In genomic region chr5:90529234-90529938, GRCh38 we compare ENCODE assay signal across 8 cellular contexts. TPM values are rescaled to one million over a fixed set of nuclear protein-coding genes. Genes with fewer than 3 reads are reported as not detected.
DNase-seq lines count a peak whose midpoint lies in the region; ATAC-seq and TF ChIP-seq lines count a peak whose summit lies in the region.

LYSMD3 (minus strand) TSS chr5:90529584; CDS start chr5:90525289, 4,295 bp downstream.

- H3K4me3 ChIP-seq in KMS-11 (IDR thresholded peaks at IDR 0.05; ENCODE audit: insufficient read depth, low read depth, low read length): peak within 1 kb of the TSS; percentile 52
- peak within 1 kb of the TSS; percentile 89 for H3K4me3 ChIP-seq in naive thymus-derived CD4-positive, alpha-beta T cell (ENCODE audit: low read length)

- CTCF ChIA-PET in naive thymus-derived CD4-positive, alpha-beta T cell (lab: Charles Lee): interaction anchor here (0.7 to 2.2 kb wide), 12 partner anchors 12 to 1802 kb away, joined by 3 to 19 read pairs (median 6); partner anchors contain the start of genes CETN3, MBLAC2 and POLR3G

- H3K27ac Mint-ChIP-seq in activated T-helper 1 cell treated with anti-CD3 and anti-CD28 coated beads, Interleukin-12 subunit alpha, Interleukin-12 subunit beta, Interleukin-2, Interleukin-4 antibody, amounts not matched to agents 30 ng/mL and 10 ng/mL and 1 ng/mL, durations not matched to agents 14 hours and 24 hours and 36 hours: peak within 1 kb of the TSS; percentile 98
- H3K27ac Mint-ChIP-seq in naive thymus-derived CD4-positive, alpha-beta T cell: peak within 1 kb of the TSS; percentile 94 to 100 (median 99)
- H3K27ac Mint-ChIP-seq in stimulated activated naive B cell treated with anti-CD40 and anti-IgM and Interleukin-4, amounts not matched to agents 10 μg/mL and 1 μg/mL and 100 μg/mL, for 72 hours: peak within 1 kb of the TSS; percentile 96

- H3K9ac ChIP-seq in KMS-11: peak within 1 kb of the TSS; percentile 86

- H3K9me3 ChIP-seq in naive thymus-derived CD4-positive, alpha-beta T cell (ENCODE audit: control insufficient read depth in 2 of 3, low read length in 3 of 3): no peaks in the 10 kb centered on the region

- peaks cover 13% of the 10 kb centered on the region for H3K36me3 Mint-ChIP-seq in activated T-helper 1 cell treated with anti-CD3 and anti-CD28 coated beads, Interleukin-12 subunit alpha, Interleukin-12 subunit beta, Interleukin-2, Interleukin-4 antibody, amounts not matched to agents 30 ng/mL and 10 ng/mL and 1 ng/mL, durations not matched to agents 14 hours and 24 hours and 36 hours (ENCODE audit: low read depth)
- H3K36me3 Mint-ChIP-seq in naive thymus-derived CD4-positive, alpha-beta T cell: peaks cover 0 to 14% (median 8%) of the 10 kb centered on the region in 5 donors
- H3K36me3 Mint-ChIP-seq in stimulated activated naive B cell treated with anti-CD40 and anti-IgM and Interleukin-4, amounts not matched to agents 10 μg/mL and 1 μg/mL and 100 μg/mL, for 72 hours: peaks cover 14 to 16% of the 10 kb centered on the region in 2 donors

- H3K27ac ChIP-seq in KMS-11: peak within 1 kb of the TSS; percentile 64
- peak within 1 kb of the TSS; percentile 96 for H3K27ac ChIP-seq in naive thymus-derived CD4-positive, alpha-beta T cell (ENCODE audit: low read depth, low read length)

- H3K4me1 Mint-ChIP-seq in activated T-helper 1 cell treated with anti-CD3 and anti-CD28 coated beads, Interleukin-12 subunit alpha, Interleukin-12 subunit beta, Interleukin-2, Interleukin-4 antibody, amounts not matched to agents 30 ng/mL and 10 ng/mL and 1 ng/mL, durations not matched to agents 14 hours and 24 hours and 36 hours (ENCODE audit: low read depth): peaks cover 42% of the 10 kb centered on the region
- H3K4me1 Mint-ChIP-seq in naive thymus-derived CD4-positive, alpha-beta T cell: peaks cover 20 to 42% (median 31%) of the 10 kb centered on the region in 7 donors
- H3K4me1 Mint-ChIP-seq in stimulated activated naive B cell treated with anti-CD40 and anti-IgM and Interleukin-4, amounts not matched to agents 10 μg/mL and 1 μg/mL and 100 μg/mL, for 72 hours: peaks cover 13 to 24% of the 10 kb centered on the region in 2 donors

- H4K20me1 ChIP-seq in KMS-11 (ENCODE audit: insufficient read depth): peaks cover 4% of the 10 kb centered on the region; the same call in 1 of the 2 replicates

- 0 out of 2 replicates have a peak, but pooled peaks cover 4% of the 10 kb centered on the region for H3K36me3 ChIP-seq in KMS-11 (ENCODE audit: insufficient read depth)
- peaks cover 0 to 6% (median 0%) of the 10 kb centered on the region in 3 experiments for H3K36me3 ChIP-seq in naive thymus-derived CD4-positive, alpha-beta T cell (ENCODE audit: control insufficient read depth in 2 of 3, insufficient read depth in 3 of 3, low read length in 3 of 3)

- intact Hi-C loops in activated T-helper 1 cell treated with anti-CD3 and anti-CD28 coated beads, Interleukin-12 subunit alpha, Interleukin-12 subunit beta, Interleukin-2, Interleukin-4 antibody, amounts not matched to agents 30 ng/mL and 10 ng/mL and 1 ng/mL, durations not matched to agents 14 hours and 24 hours and 36 hours (cut with micrococcal nuclease): loop anchor here (1.0 to 10.0 kb wide), 5 partner anchors 55 to 1802 kb away; partner anchors contain the start of genes CETN3, MBLAC2 and POLR3G
- intact Hi-C loops in naive thymus-derived CD4-positive, alpha-beta T cell (cut with micrococcal nuclease): loop anchor here (1.0 to 5.0 kb wide), 5 partner anchors 55 to 852 kb away; partner anchors contain the start of genes CETN3 (in 2 of the 2), MBLAC2 (in 2 of the 2) and POLR3G (in 2 of the 2)

- peaks cover 30% of the 10 kb centered on the region for H3K4me1 ChIP-seq in KMS-11 (ENCODE audit: low read depth, poor library complexity, severe bottlenecking)
- peaks cover 13 to 17% of the 10 kb centered on the region in 2 donors for H3K4me1 ChIP-seq in naive thymus-derived CD4-positive, alpha-beta T cell (ENCODE audit: control insufficient read depth in 2 of 2, insufficient read depth in 2 of 2, low read length in 2 of 2)

- peak; percentile 94 for ATAC-seq in GM21737 (IDR thresholded peaks at IDR 0.05; ENCODE audit: unreplicated experiment)
- ATAC-seq in naive thymus-derived CD4-positive, alpha-beta T cell: peak; percentile 96
- ATAC-seq in stimulated activated naive B cell treated with anti-CD40 and anti-IgM and Interleukin-4, amounts not matched to agents 10 μg/mL and 1 μg/mL and 100 μg/mL, for 72 hours (replicated peaks): peak; percentile 89 to 92

- TF ChIP-seq CTCF in KMS-11 (conservative IDR thresholded peaks at IDR 0.05; ENCODE audit: low read depth, low read length): no peak

- peaks cover 19% of the 10 kb centered on the region for H3K27me3 Mint-ChIP-seq in activated T-helper 1 cell treated with anti-CD3 and anti-CD28 coated beads, Interleukin-12 subunit alpha, Interleukin-12 subunit beta, Interleukin-2, Interleukin-4 antibody, amounts not matched to agents 30 ng/mL and 10 ng/mL and 1 ng/mL, durations not matched to agents 14 hours and 24 hours and 36 hours (ENCODE audit: insufficient read depth)
- peaks cover 12 to 24% (median 17%) of the 10 kb centered on the region in 5 donors for H3K27me3 Mint-ChIP-seq in naive thymus-derived CD4-positive, alpha-beta T cell
- peaks cover 11 to 17% of the 10 kb centered on the region in 2 donors for H3K27me3 Mint-ChIP-seq in stimulated activated naive B cell treated with anti-CD40 and anti-IgM and Interleukin-4, amounts not matched to agents 10 μg/mL and 1 μg/mL and 100 μg/mL, for 72 hours

- H3K9me3 Mint-ChIP-seq in activated T-helper 1 cell treated with anti-CD3 and anti-CD28 coated beads, Interleukin-12 subunit alpha, Interleukin-12 subunit beta, Interleukin-2, Interleukin-4 antibody, amounts not matched to agents 30 ng/mL and 10 ng/mL and 1 ng/mL, durations not matched to agents 14 hours and 24 hours and 36 hours: no peaks in the 10 kb centered on the region
- peaks cover 0 to 2% (median 0%) of the 10 kb centered on the region in 11 donors for H3K9me3 Mint-ChIP-seq in naive thymus-derived CD4-positive, alpha-beta T cell
- no peaks in the 10 kb centered on the region for H3K9me3 Mint-ChIP-seq in stimulated activated naive B cell treated with anti-CD40 and anti-IgM and Interleukin-4, amounts not matched to agents 10 μg/mL and 1 μg/mL and 100 μg/mL, for 72 hours

- peak within 1 kb of the TSS; percentile 60 for H3K4me2 ChIP-seq in KMS-11

- peak within 1 kb of the TSS; percentile 91 for H2AFZ ChIP-seq in KMS-11 (ENCODE audit: low read depth)

- DNase-seq in DMS79 (lab: John Stamatoyannopoulos, UW) (peak; percentile 80), RKO (ENCODE audit: low spot score) (peak; percentile 96), fibroblast of gingiva (ENCODE audit: low read depth) (peak; percentile 98)
- peak; percentile 94 for DNase-seq in activated T-helper 1 cell treated with anti-CD3 and anti-CD28 coated beads, Interleukin-12 subunit alpha, Interleukin-12 subunit beta, Interleukin-2, Interleukin-4 antibody, amounts not matched to agents 30 ng/mL and 10 ng/mL and 1 ng/mL, durations not matched to agents 14 hours and 24 hours and 36 hours (ENCODE audit: low spot score)
- peak; percentile 94 to 97 (median 96) for DNase-seq in naive thymus-derived CD4-positive, alpha-beta T cell
- DNase-seq in stimulated activated naive B cell treated with anti-CD40 and anti-IgM and Interleukin-4, amounts not matched to agents 10 μg/mL and 1 μg/mL and 100 μg/mL, for 72 hours: peak; percentile 93

- POLR2A ChIA-PET in naive thymus-derived CD4-positive, alpha-beta T cell (lab: Charles Lee): interaction anchor here (0.6 to 3.5 kb wide), 9 partner anchors 54 to 854 kb away, joined by 3 to 28 read pairs (median 6); partner anchors contain the start of genes ARRDC3, CETN3, MBLAC2 and POLR3G

- no peaks in the 10 kb centered on the region for H3K27me3 ChIP-seq in KMS-11 (ENCODE audit: insufficient read depth, low read depth)
- no peaks in the 10 kb centered on the region for H3K27me3 ChIP-seq in naive thymus-derived CD4-positive, alpha-beta T cell (ENCODE audit: control insufficient read depth in 2 of 2, insufficient read depth in 2 of 2, low read length in 2 of 2)

- peaks cover 40% of the 10 kb centered on the region for H3K79me2 ChIP-seq in KMS-11 (ENCODE audit: insufficient read depth, low read depth)

- peak within 1 kb of the TSS; percentile 99 for H3K4me3 Mint-ChIP-seq in activated T-helper 1 cell treated with anti-CD3 and anti-CD28 coated beads, Interleukin-12 subunit alpha, Interleukin-12 subunit beta, Interleukin-2, Interleukin-4 antibody, amounts not matched to agents 30 ng/mL and 10 ng/mL and 1 ng/mL, durations not matched to agents 14 hours and 24 hours and 36 hours
- peak within 1 kb of the TSS; percentile 89 to 100 (median 99) for H3K4me3 Mint-ChIP-seq in naive thymus-derived CD4-positive, alpha-beta T cell
- H3K4me3 Mint-ChIP-seq in stimulated activated naive B cell treated with anti-CD40 and anti-IgM and Interleukin-4, amounts not matched to agents 10 μg/mL and 1 μg/mL and 100 μg/mL, for 72 hours: peak within 1 kb of the TSS; percentile 92 to 98

RNA-seq across cellular contexts. Expression of gene LYSMD3, which starts in this region (rescaled TPM):
- total RNA-seq in activated T-helper 1 cell treated with anti-CD3 and anti-CD28 coated beads, Interleukin-12 subunit alpha, Interleukin-12 subunit beta, Interleukin-2, Interleukin-4 antibody, amounts not matched to agents 30 ng/mL and 10 ng/mL and 1 ng/mL, durations not matched to agents 14 hours and 24 hours and 36 hours: 12.3 and 13.6 TPM in 2 replicates
- 10 to 100 TPM; 15.8 to 32.0 (median 25.6) TPM for total RNA-seq in naive thymus-derived CD4-positive, alpha-beta T cell
- 10 to 100 TPM in 1 of 2 donors, 1 to 10 TPM in 1; 7.5 to 14.1 TPM for polyA plus RNA-seq in naive thymus-derived CD4-positive, alpha-beta T cell

Comparison
In these comparisons a context has a peak if more than half of its experiments do, and no peak if none do; other contexts are left out.
1. Peak in every context shown above with its lines: DNase-seq, ATAC-seq, H3K4me3 ChIP-seq and H3K27ac ChIP-seq.